8 cellular contexts compared by ENCODE assay signal in the genomic region with DNA sequence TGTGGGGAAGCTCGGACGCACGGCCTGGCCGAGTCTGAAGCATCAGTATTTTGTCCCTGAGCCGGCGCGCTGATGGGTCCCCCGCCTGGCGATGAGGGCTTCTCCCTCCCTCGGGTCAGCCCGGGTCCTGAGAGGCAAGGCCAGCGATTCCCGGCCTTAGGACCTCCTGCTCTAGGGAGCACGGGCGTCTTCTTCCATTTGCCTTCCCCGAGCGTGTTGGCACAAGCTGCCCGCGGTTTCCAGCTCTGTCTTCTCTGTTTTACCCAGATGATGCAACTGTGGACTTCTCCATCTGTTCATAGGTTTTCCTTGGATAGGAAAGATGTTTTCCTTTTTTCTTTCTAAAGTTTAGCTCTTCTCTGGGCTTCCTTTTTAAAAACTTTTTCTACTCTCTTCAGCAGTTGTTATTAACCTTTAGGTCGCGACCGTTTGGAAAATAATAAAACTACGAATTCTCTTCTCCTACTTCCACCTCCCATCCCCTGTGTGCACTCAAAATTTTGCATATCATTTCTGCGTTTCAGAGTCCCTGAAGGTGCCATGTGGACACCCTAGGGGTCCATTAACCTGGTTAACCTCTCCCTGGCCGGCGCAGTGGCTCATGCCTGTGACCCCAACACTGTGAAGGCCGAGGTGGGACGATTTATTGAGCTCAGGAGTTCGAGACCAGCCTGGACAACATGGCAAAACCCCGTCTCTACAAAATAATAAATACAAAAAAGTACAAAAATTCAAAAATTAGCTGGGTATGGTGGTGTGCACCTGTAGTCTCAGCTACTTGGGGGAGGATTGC. TPM values are rescaled to one million over a fixed set of nuclear protein-coding genes. Genes with fewer than 3 reads are reported as not detected.
DNase-seq lines count a peak whose midpoint lies in the region; ATAC-seq and TF ChIP-seq lines count a peak whose summit lies in the region.

No MANE protein-coding gene starts in this region.

- H3K27ac ChIP-seq in OCI-LY1 (ENCODE audit: low read depth, low read length, poor library complexity, severe bottlenecking), result peak overlapping the region; percentile 58

- H3K27me3 ChIP-seq in OCI-LY1 (ENCODE audit: insufficient read depth, low read length), result no peaks in the 10 kb centered on the region

- DNase-seq in effector memory CD8-positive, alpha-beta T cell, result no peak
- DNase-seq in natural killer cell treated with Interleukin-12 subunit alpha and Interleukin-12 subunit beta and Interleukin-15 and Interleukin-18, amount 100 ng/mL, for 72 hours (ENCODE audit: low spot score), result no peak
- no peak for DNase-seq in NCI-H146 treated with DMSO at 0.1 percent for 48 hours (lab: John Stamatoyannopoulos, UW; ENCODE audit: unreplicated experiment)
- no peak for DNase-seq in T-helper 9 cell
- DNase-seq in NCI-H69 (lab: John Stamatoyannopoulos, UW), result no peak

- H3K9me3 ChIP-seq in OCI-LY1 (ENCODE audit: low read length), result no peaks in the 10 kb centered on the region

- no peaks in the 10 kb centered on the region for H3K9me3 Mint-ChIP-seq in effector memory CD8-positive, alpha-beta T cell
- H3K9me3 Mint-ChIP-seq in natural killer cell treated with Interleukin-12 subunit alpha and Interleukin-12 subunit beta and Interleukin-15 and Interleukin-18, amount 100 ng/mL, for 72 hours, result no peaks in the 10 kb centered on the region

- peak overlapping the region; percentile 92 to 97 for H3K27ac Mint-ChIP-seq in effector memory CD8-positive, alpha-beta T cell
- H3K27ac Mint-ChIP-seq in natural killer cell treated with Interleukin-12 subunit alpha and Interleukin-12 subunit beta and Interleukin-15 and Interleukin-18, amount 100 ng/mL, for 72 hours, result peak overlapping the region; percentile 91 to 97

- no peak for ATAC-seq in GM18505 (IDR thresholded peaks at IDR 0.05; ENCODE audit: unreplicated experiment)
- ATAC-seq in effector memory CD8-positive, alpha-beta T cell (replicated peaks), result no peak
- ATAC-seq in natural killer cell treated with Interleukin-12 subunit alpha and Interleukin-12 subunit beta and Interleukin-15 and Interleukin-18, amount 100 ng/mL, for 72 hours, result no peak
- ATAC-seq in GM19467 (IDR thresholded peaks at IDR 0.05; ENCODE audit: unreplicated experiment), result no peak

- peaks cover 13% of the 10 kb centered on the region for H3K79me2 ChIP-seq in OCI-LY1 (ENCODE audit: insufficient read depth, low read length)

- no peaks in the 10 kb centered on the region for H3K36me3 ChIP-seq in OCI-LY1 (ENCODE audit: insufficient read depth, low read length)

- peak overlapping the region; percentile 57 to 78 for H3K4me3 Mint-ChIP-seq in effector memory CD8-positive, alpha-beta T cell
- H3K4me3 Mint-ChIP-seq in natural killer cell treated with Interleukin-12 subunit alpha and Interleukin-12 subunit beta and Interleukin-15 and Interleukin-18, amount 100 ng/mL, for 72 hours, result peak overlapping the region; percentile 81

- peak overlapping the region; percentile 70 for H3K4me3 ChIP-seq in OCI-LY1 (ENCODE audit: low read depth, low read length, poor library complexity, severe bottlenecking)

- peaks cover 18% of the 10 kb centered on the region for H3K36me3 Mint-ChIP-seq in effector memory CD8-positive, alpha-beta T cell (ENCODE audit: insufficient read depth)
- peaks cover 10% of the 10 kb centered on the region for H3K36me3 Mint-ChIP-seq in natural killer cell treated with Interleukin-12 subunit alpha and Interleukin-12 subunit beta and Interleukin-15 and Interleukin-18, amount 100 ng/mL, for 72 hours

- H3K4me1 Mint-ChIP-seq in effector memory CD8-positive, alpha-beta T cell (ENCODE audit: low read depth in 2 of 2), result peaks cover 25 to 27% of the 10 kb centered on the region in 2 donors
- peaks cover 26 to 29% of the 10 kb centered on the region in 2 donors for H3K4me1 Mint-ChIP-seq in natural killer cell treated with Interleukin-12 subunit alpha and Interleukin-12 subunit beta and Interleukin-15 and Interleukin-18, amount 100 ng/mL, for 72 hours (ENCODE audit: low read depth in 2 of 2)

- no peak for TF ChIP-seq CTCF in OCI-LY1 (IDR thresholded peaks at IDR 0.05; ENCODE audit: low read length)

- peaks cover 29% of the 10 kb centered on the region for H3K4me1 ChIP-seq in OCI-LY1 (ENCODE audit: insufficient read depth, low read length, severe bottlenecking)

- no peaks in the 10 kb centered on the region for H3F3A ChIP-seq in OCI-LY1 (ENCODE audit: insufficient read depth, low read length)

- no peak overlapping the region for H2AFZ ChIP-seq in OCI-LY1 (ENCODE audit: low read length)

- no peaks in the 10 kb centered on the region for H3K9me2 ChIP-seq in OCI-LY1 (ENCODE audit: low read depth, low read length)

- TF ChIP-seq POLR2A in GM18505 (IDR thresholded peaks at IDR 0.05; ENCODE audit: borderline replicate concordance, extremely low read depth, insufficient read depth, insufficient read length), result peak; percentile 60

- H4K20me1 ChIP-seq in OCI-LY1 (ENCODE audit: insufficient read depth, low read length), result no peaks in the 10 kb centered on the region

- H3K4me2 ChIP-seq in OCI-LY1 (ENCODE audit: low read length), result peak overlapping the region; percentile 76

- H3K9ac ChIP-seq in OCI-LY1 (ENCODE audit: low read length), result peak overlapping the region; percentile 85

- H3K27me3 Mint-ChIP-seq in effector memory CD8-positive, alpha-beta T cell, result no peaks in the 10 kb centered on the region
- H3K27me3 Mint-ChIP-seq in natural killer cell treated with Interleukin-12 subunit alpha and Interleukin-12 subunit beta and Interleukin-15 and Interleukin-18, amount 100 ng/mL, for 72 hours, result peaks cover 0 to 2% of the 10 kb centered on the region in 2 donors

RNA-seq across cellular contexts. Expression of a gene that starts 1.4 kb away (rescaled TPM):
- 10 to 100 TPM; 43.4 to 58.7 TPM for total RNA-seq in natural killer cell treated with Interleukin-12 subunit alpha and Interleukin-12 subunit beta and Interleukin-15 and Interleukin-18, amount 100 ng/mL, for 72 hours

RNA-seq across cellular contexts. Expression of a gene that starts 37.7 kb away (rescaled TPM):
- 10 to 100 TPM in 1 of 2 donors, 1 to 10 TPM in 1; 9.0 to 10.9 TPM for total RNA-seq in natural killer cell treated with Interleukin-12 subunit alpha and Interleukin-12 subunit beta and Interleukin-15 and Interleukin-18, amount 100 ng/mL, for 72 hours
